9 cellular contexts compared by ENCODE assay signal in genomic region chr19:10235409-10235808, GRCh38. TPM values are rescaled to one million over a fixed set of nuclear protein-coding genes. Genes with fewer than 3 reads are reported as not detected.
DNase-seq lines count a peak whose midpoint lies in the region; ATAC-seq and TF ChIP-seq lines count a peak whose summit lies in the region.
"Not testable (repeated sequence)": the region's sequence is repeated elsewhere in the genome, so short reads cannot be mapped to it uniquely, and the experiment has no call there.
"Had no signal": no experiment of that assay in that cellular context is flagged by ENCODE, and none has a peak within 500 bp of the region (broad histone marks: within the 10 kb centered on the region; RNA-seq: fewer than 3 reads in every experiment).

No MANE protein-coding gene starts in this region.

- not testable (repeated sequence) for H3K9me3 Mint-ChIP-seq in T-helper 1 cell treated with Interleukin-12 subunit alpha and Interleukin-12 subunit beta and Interleukin-4 antibody, amounts not matched to agents 30 μg/mL and 1 μg/mL, for 36 hours; activated T-cell treated with anti-CD3 and anti-CD28 coated beads, Interleukin-2, amount 50 U/mL, for 72 hours; central memory CD8-positive, alpha-beta T cell; naive thymus-derived CD8-positive, alpha-beta T cell; stimulated activated effector memory CD8-positive, alpha-beta T cell treated with anti-CD3 and anti-CD28 coated beads, Interleukin-12 subunit alpha, Interleukin-12 subunit beta, amount 100 ng/mL, for 72 hours

- POLR2A ChIA-PET in HEK293 (lab: Yijun Ruan, JAX), result not testable (repeated sequence)
- POLR2A ChIA-PET in naive thymus-derived CD8-positive, alpha-beta T cell (lab: Charles Lee), result interaction anchor here (0.7 to 2.5 kb wide), 8 partner anchors 15 to 128 kb away, joined by 3 to 9 read pairs (median 5); partner anchors contain the start of genes DNMT1, FDX2, MRPL4 and PPAN

- not testable (repeated sequence) for TF ChIP-seq CTCF in HEK293 (tag by site-specific recombination; IDR thresholded peaks at IDR 0.05); hepatocyte (IDR thresholded peaks at IDR 0.05; ENCODE audit: poor library complexity)

- not testable (repeated sequence) for H3K4me3 Mint-ChIP-seq in T-helper 1 cell treated with Interleukin-12 subunit alpha and Interleukin-12 subunit beta and Interleukin-4 antibody, amounts not matched to agents 30 μg/mL and 1 μg/mL, for 36 hours
- peak overlapping the region; percentile 98 to 100 for H3K4me3 Mint-ChIP-seq in activated T-cell treated with anti-CD3 and anti-CD28 coated beads, Interleukin-2, amount 50 U/mL, for 72 hours
- H3K4me3 Mint-ChIP-seq in central memory CD8-positive, alpha-beta T cell, result peak overlapping the region; percentile 94
- peak overlapping the region in 7 of 10 donors; percentile 36 to 91 (median 88) for H3K4me3 Mint-ChIP-seq in naive thymus-derived CD8-positive, alpha-beta T cell
- peak overlapping the region; percentile 91 for H3K4me3 Mint-ChIP-seq in stimulated activated effector memory CD8-positive, alpha-beta T cell treated with anti-CD3 and anti-CD28 coated beads, Interleukin-12 subunit alpha, Interleukin-12 subunit beta, amount 100 ng/mL, for 72 hours

- H3K27ac Mint-ChIP-seq in T-helper 1 cell treated with Interleukin-12 subunit alpha and Interleukin-12 subunit beta and Interleukin-4 antibody, amounts not matched to agents 30 μg/mL and 1 μg/mL, for 36 hours, result peak overlapping the region; percentile 69
- H3K27ac Mint-ChIP-seq in activated T-cell treated with anti-CD3 and anti-CD28 coated beads, Interleukin-2, amount 50 U/mL, for 72 hours, result peak overlapping the region; percentile 99
- peak overlapping the region; percentile 100 for H3K27ac Mint-ChIP-seq in central memory CD8-positive, alpha-beta T cell (ENCODE audit: low read depth)
- peak overlapping the region in 9 of 10 donors; percentile 82 to 99 (median 97) for H3K27ac Mint-ChIP-seq in naive thymus-derived CD8-positive, alpha-beta T cell
- H3K27ac Mint-ChIP-seq in stimulated activated effector memory CD8-positive, alpha-beta T cell treated with anti-CD3 and anti-CD28 coated beads, Interleukin-12 subunit alpha, Interleukin-12 subunit beta, amount 100 ng/mL, for 72 hours, result peak overlapping the region; percentile 98

- peaks cover 16% of the 10 kb centered on the region for H3K4me1 Mint-ChIP-seq in T-helper 1 cell treated with Interleukin-12 subunit alpha and Interleukin-12 subunit beta and Interleukin-4 antibody, amounts not matched to agents 30 μg/mL and 1 μg/mL, for 36 hours (ENCODE audit: low read depth)
- peaks cover 37% of the 10 kb centered on the region for H3K4me1 Mint-ChIP-seq in activated T-cell treated with anti-CD3 and anti-CD28 coated beads, Interleukin-2, amount 50 U/mL, for 72 hours (ENCODE audit: low read depth)
- not testable (repeated sequence) for H3K4me1 Mint-ChIP-seq in central memory CD8-positive, alpha-beta T cell
- H3K4me1 Mint-ChIP-seq in naive thymus-derived CD8-positive, alpha-beta T cell, result peaks cover 8 to 40% (median 17%) of the 10 kb centered on the region in 4 donors
- peaks cover 23% of the 10 kb centered on the region for H3K4me1 Mint-ChIP-seq in stimulated activated effector memory CD8-positive, alpha-beta T cell treated with anti-CD3 and anti-CD28 coated beads, Interleukin-12 subunit alpha, Interleukin-12 subunit beta, amount 100 ng/mL, for 72 hours

- WGBS in hepatocyte (ENCODE audit: low lambda C conversion rate, missing lambda C conversion rate), result 94% methylated on average over 7 of the region's 7 CpGs

- not testable (repeated sequence) for DNase-seq in activated T-cell treated with anti-CD3 and anti-CD28 coated beads, Interleukin-2, amount 50 U/mL, for 72 hours; central memory CD8-positive, alpha-beta T cell (ENCODE audit: low spot score in 2 of 2); hepatocyte (ENCODE audit: low spot score); naive thymus-derived CD8-positive, alpha-beta T cell; stimulated activated effector memory CD8-positive, alpha-beta T cell treated with anti-CD3 and anti-CD28 coated beads, Interleukin-12 subunit alpha, Interleukin-12 subunit beta, amount 100 ng/mL, for 72 hours (ENCODE audit: low spot score in 2 of 2)

- H3K27me3 ChIP-seq in hepatocyte, result not testable (repeated sequence)

- not testable (repeated sequence) for H3K9me3 ChIP-seq in HEK293 (ENCODE audit: control insufficient read depth, insufficient read depth, low read depth, low read length); hepatocyte (ENCODE audit: low read depth)

- not testable (repeated sequence) for H3K4me3 ChIP-seq in HEK293 (ENCODE audit: low read depth, low read length); hepatocyte

- CTCF ChIA-PET in HEK293 (lab: Yijun Ruan, JAX), result interaction anchor here (0.5 to 3.8 kb wide), 3 partner anchors 15 to 136 kb away, joined by 3 to 23 read pairs (median 3); no protein-coding TSS in a partner anchor

- H3K9me2 ChIP-seq in hepatocyte (replicated peaks; ENCODE audit: insufficient read depth), result not testable (repeated sequence)

- H3K79me2 ChIP-seq in hepatocyte, result not testable (repeated sequence)

- not testable (repeated sequence) for H3K36me3 ChIP-seq in HEK293 (ENCODE audit: control insufficient read depth in 2 of 2, insufficient read depth in 1 of 2, low read length in 2 of 2); hepatocyte (replicated peaks; ENCODE audit: insufficient read depth, low read depth)

- not testable (repeated sequence) for H2AFZ ChIP-seq in hepatocyte

- not testable (repeated sequence) for H3K4me2 ChIP-seq in hepatocyte

- not testable (repeated sequence) for H3K27ac ChIP-seq in HEK293 (ENCODE audit: extremely low read depth, low read depth, low read length)
- peak overlapping the region; percentile 81 for H3K27ac ChIP-seq in hepatocyte

- H3K27me3 Mint-ChIP-seq in T-helper 1 cell treated with Interleukin-12 subunit alpha and Interleukin-12 subunit beta and Interleukin-4 antibody, amounts not matched to agents 30 μg/mL and 1 μg/mL, for 36 hours (ENCODE audit: low read depth); activated T-cell treated with anti-CD3 and anti-CD28 coated beads, Interleukin-2, amount 50 U/mL, for 72 hours (ENCODE audit: low read depth); central memory CD8-positive, alpha-beta T cell; naive thymus-derived CD8-positive, alpha-beta T cell: not testable (repeated sequence)

- ATAC-seq in activated T-cell treated with anti-CD3 and anti-CD28 coated beads, Interleukin-2, amount 50 U/mL, for 72 hours (replicated peaks in 1 of 2); central memory CD8-positive, alpha-beta T cell (replicated peaks; ENCODE audit: extremely low read depth, poor library complexity, severe bottlenecking); naive thymus-derived CD8-positive, alpha-beta T cell; stimulated activated effector memory CD8-positive, alpha-beta T cell treated with anti-CD3 and anti-CD28 coated beads, Interleukin-12 subunit alpha, Interleukin-12 subunit beta, amount 100 ng/mL, for 72 hours: not testable (repeated sequence)

- H3K4me1 ChIP-seq in HEK293 (ENCODE audit: control insufficient read depth, insufficient read depth, low read length); hepatocyte (ENCODE audit: insufficient read depth): not testable (repeated sequence)

- H3K36me3 Mint-ChIP-seq in T-helper 1 cell treated with Interleukin-12 subunit alpha and Interleukin-12 subunit beta and Interleukin-4 antibody, amounts not matched to agents 30 μg/mL and 1 μg/mL, for 36 hours (ENCODE audit: low read depth); activated T-cell treated with anti-CD3 and anti-CD28 coated beads, Interleukin-2, amount 50 U/mL, for 72 hours (ENCODE audit: insufficient read depth in 2 of 2); central memory CD8-positive, alpha-beta T cell (ENCODE audit: insufficient read depth); naive thymus-derived CD8-positive, alpha-beta T cell: not testable (repeated sequence)
- peaks cover 12% of the 10 kb centered on the region for H3K36me3 Mint-ChIP-seq in stimulated activated effector memory CD8-positive, alpha-beta T cell treated with anti-CD3 and anti-CD28 coated beads, Interleukin-12 subunit alpha, Interleukin-12 subunit beta, amount 100 ng/mL, for 72 hours

- H4K20me1 ChIP-seq in hepatocyte (ENCODE audit: insufficient read depth, poor library complexity, severe bottlenecking), result not testable (repeated sequence)

RNA-seq across cellular contexts. Expression of gene S1PR2, which starts 4.3 kb away (rescaled TPM):
- 10 to 100 TPM; 11.5 to 11.6 TPM for total RNA-seq in activated T-cell treated with anti-CD3 and anti-CD28 coated beads, Interleukin-2, amount 50 U/mL, for 72 hours
- total RNA-seq in hepatocyte, result 14.9 and 16.1 TPM in 2 replicates
- 8.6 and 11.4 TPM in 2 replicates for polyA plus RNA-seq in hepatocyte
- total RNA-seq in naive thymus-derived CD8-positive, alpha-beta T cell, result 1 to 10 TPM; 3.0 TPM
- polyA plus RNA-seq in naive thymus-derived CD8-positive, alpha-beta T cell, result under 1 TPM; 0.18 to 0.60 (median 0.48) TPM

RNA-seq across cellular contexts. Expression of gene MRPL4, which starts 16.6 kb away (rescaled TPM):
- total RNA-seq in activated T-cell treated with anti-CD3 and anti-CD28 coated beads, Interleukin-2, amount 50 U/mL, for 72 hours, result 10 to 100 TPM; 83.2 to 93.6 TPM
- total RNA-seq in hepatocyte, result 40.1 and 43.7 TPM in 2 replicates
- polyA plus RNA-seq in hepatocyte, result 51.4 and 64.1 TPM in 2 replicates
- 10 to 100 TPM; 47.9 to 50.8 TPM for total RNA-seq in naive thymus-derived CD8-positive, alpha-beta T cell
- polyA plus RNA-seq in naive thymus-derived CD8-positive, alpha-beta T cell, result 10 to 100 TPM; 25.3 to 50.6 (median 31.3) TPM

RNA-seq across cellular contexts. Expression of gene ICAM1, which starts 35.5 kb away (rescaled TPM):
- 10 to 100 TPM; 20.7 to 40.1 TPM for total RNA-seq in activated T-cell treated with anti-CD3 and anti-CD28 coated beads, Interleukin-2, amount 50 U/mL, for 72 hours
- total RNA-seq in hepatocyte, result 19.9 and 25.6 TPM in 2 replicates
- 19.6 and 25.2 TPM in 2 replicates for polyA plus RNA-seq in hepatocyte
- 1 to 10 TPM; 1.9 to 2.0 TPM for total RNA-seq in naive thymus-derived CD8-positive, alpha-beta T cell
- 1 to 10 TPM; 1.2 to 3.9 (median 2.8) TPM for polyA plus RNA-seq in naive thymus-derived CD8-positive, alpha-beta T cell

RNA-seq across cellular contexts. Expression of gene DNMT1, which starts 40.7 kb away (rescaled TPM):
- total RNA-seq in activated T-cell treated with anti-CD3 and anti-CD28 coated beads, Interleukin-2, amount 50 U/mL, for 72 hours, result 100 to 1,000 TPM; 294 to 304 TPM
- 35.2 and 55.2 TPM in 2 replicates for total RNA-seq in hepatocyte
- 62.3 and 63.5 TPM in 2 replicates for polyA plus RNA-seq in hepatocyte
- 100 to 1,000 TPM; 228 to 231 TPM for total RNA-seq in naive thymus-derived CD8-positive, alpha-beta T cell
- polyA plus RNA-seq in naive thymus-derived CD8-positive, alpha-beta T cell, result 100 to 1,000 TPM in 2 of 3 donors, 10 to 100 TPM in 1; 93.7 to 146 (median 142) TPM

RNA-seq across cellular contexts. Expression of gene ICAM4, which starts 51.3 kb away (rescaled TPM):
- 1 to 10 TPM; 1.5 to 1.9 TPM for total RNA-seq in activated T-cell treated with anti-CD3 and anti-CD28 coated beads, Interleukin-2, amount 50 U/mL, for 72 hours
- 4.5 and 7.9 TPM in 2 replicates for total RNA-seq in hepatocyte
- polyA plus RNA-seq in hepatocyte, result 1.6 and 5.6 TPM in 2 replicates
- under 1 TPM in 1 of 2 experiments, not detected in 1; 0.57 TPM for total RNA-seq in naive thymus-derived CD8-positive, alpha-beta T cell
- under 1 TPM in 2 of 3 donors, not detected in 1; 0.22 to 0.42 TPM for polyA plus RNA-seq in naive thymus-derived CD8-positive, alpha-beta T cell
- total RNA-seq: ascending aorta, neural crest cell had no signal
